In genomic region chr4:9889306-9889705, GRCh38 we compare ENCODE assay signal across 27 cellular contexts.
"Had no signal": no experiment of that assay in that cellular context is flagged by ENCODE, and none has a peak within 500 bp of the region (broad histone marks: within the 10 kb centered on the region; RNA-seq: fewer than 3 reads in every experiment).

No MANE protein-coding gene starts in this region.

- H3K4me3 ChIP-seq: pancreas, prostate gland, right lobe of liver, sigmoid colon, suprapubic skin, testis, tibial artery, transverse colon, upper lobe of right lung, uterus had no signal

- H3K27me3 ChIP-seq: neutrophil, pancreas, right lobe of liver, sigmoid colon, suprapubic skin, testis, transverse colon, upper lobe of right lung, uterus had no signal

- H3K9me3 ChIP-seq: neutrophil, pancreas, prostate gland, right lobe of liver, sigmoid colon, suprapubic skin, testis, tibial artery, transverse colon, upper lobe of right lung, uterus had no signal

- DNase-seq: naive thymus-derived CD8-positive, alpha-beta T cell; nephron progenitor cell; nucleus accumbens; pancreas; retina; right cardiac atrium; right lobe of liver; sigmoid colon; small intestine; stimulated activated CD4-positive, alpha-beta T cell treated with anti-CD3 and anti-CD28 coated beads, Interleukin-15, amount 100 ng/mL, for 24 hours; stimulated activated CD4-positive, alpha-beta T cell treated with anti-CD3 and anti-CD28 coated beads, Interleukin-2, amount 100 ng/mL, for 24 hours; stimulated activated CD4-positive, alpha-beta T cell treated with anti-CD3 and anti-CD28 coated beads, Interleukin-2, amount 100 ng/mL, for 48 hours; stimulated activated CD4-positive, alpha-beta T cell treated with anti-CD3 and anti-CD28 coated beads, Interleukin-4, amount 100 ng/mL, for 24 hours; stimulated activated naive CD4-positive, alpha-beta T cell; stimulated activated naive CD8-positive, alpha-beta T cell treated with anti-CD3 and anti-CD28 coated beads, Interleukin-15, amount 100 ng/mL, for 72 hours; stimulated activated naive CD8-positive, alpha-beta T cell treated with anti-CD3 and anti-CD28 coated beads, Interleukin-15, Interleukin-2, amounts not matched to agents 100 U/mL and 50 U/mL, for 24 hours; substantia nigra; testis; tibial artery; transverse colon; upper lobe of right lung; uterus had no signal

- H3K36me3 ChIP-seq: neutrophil, pancreas, prostate gland, right lobe of liver, sigmoid colon, suprapubic skin, tibial artery, transverse colon, upper lobe of right lung, uterus had no signal

- H3K4me1 ChIP-seq: pancreas, prostate gland, right lobe of liver, sigmoid colon, suprapubic skin, testis, tibial artery, upper lobe of right lung, uterus had no signal

- ATAC-seq: naive thymus-derived CD8-positive, alpha-beta T cell; natural killer cell treated with Interleukin-12 subunit alpha and Interleukin-12 subunit beta and Interleukin-15 and Interleukin-18, amount 100 ng/mL, for 72 hours; pancreas; right lobe of liver; stimulated activated effector memory CD8-positive, alpha-beta T cell treated with anti-CD3 and anti-CD28 coated beads, Interleukin-12 subunit alpha, Interleukin-12 subunit beta, amount 100 ng/mL, for 72 hours; stimulated activated naive CD8-positive, alpha-beta T cell treated with anti-CD3 and anti-CD28 coated beads, Interleukin-15, amount 100 ng/mL, for 72 hours; stimulated activated naive CD8-positive, alpha-beta T cell treated with anti-CD3 and anti-CD28 coated beads, Interleukin-15, Interleukin-2, amounts not matched to agents 100 U/mL and 50 U/mL, for 24 hours; upper lobe of right lung had no signal

- H3K27ac ChIP-seq: neutrophil, pancreas, prostate gland, right lobe of liver, sigmoid colon, suprapubic skin, testis, tibial artery, transverse colon, upper lobe of right lung, uterus had no signal
